ENCODE assay signal across 9 cellular contexts in the genomic region with DNA sequence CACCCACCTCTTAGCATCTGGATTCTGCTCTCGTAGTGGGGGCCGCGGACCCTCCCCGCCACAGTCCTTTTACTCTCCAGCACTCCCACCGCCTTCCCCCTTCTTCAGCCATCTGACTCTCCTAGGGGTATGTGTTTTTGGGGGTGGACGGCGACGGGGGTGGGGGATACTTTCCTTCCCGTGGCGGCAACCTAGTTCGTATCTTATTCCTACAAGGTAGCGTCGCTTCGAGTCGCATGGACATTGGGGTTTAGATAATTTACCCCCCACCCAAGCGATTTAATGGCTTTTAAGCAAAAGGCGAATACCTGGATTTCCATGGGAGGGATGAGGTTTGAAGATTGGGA. TPM values are rescaled to one million over a fixed set of nuclear protein-coding genes. Genes with fewer than 3 reads are reported as not detected.
DNase-seq lines count a peak whose midpoint lies in the region; ATAC-seq lines count a peak whose summit lies in the region.
"Had no signal": no experiment of that assay in that cellular context is flagged by ENCODE, and none has a peak within 500 bp of the region (broad histone marks: within the 10 kb centered on the region; RNA-seq: fewer than 3 reads in every experiment).

No MANE protein-coding gene starts in this region.

- peak overlapping the region in 10 of 11 experiments; percentile 62 to 84 (median 76) for H3K9ac ChIP-seq in BLaER1 treated with 17β-estradiol and CSF1 and Interleukin-3, amounts not matched to agents 10 nM and 100 nM
- H3K9ac ChIP-seq in HUES6 (ENCODE audit: low read length), result no peak overlapping the region

- peak overlapping the region in 5 of 10 experiments; percentile 63 to 74 (median 66); a peak in 13 of 20 replicates for H3K4me3 ChIP-seq in BLaER1 treated with 17β-estradiol and CSF1 and Interleukin-3, amounts not matched to agents 10 nM and 100 nM
- H3K4me3 ChIP-seq in HUES6 (ENCODE audit: low read depth, low read length) (peak overlapping the region; percentile 81), ectodermal cell (ENCODE audit: insufficient read depth, low read depth, low read length) (peak overlapping the region; percentile 44)

- no peaks in the 10 kb centered on the region for H3K36me3 ChIP-seq in BLaER1 treated with 17β-estradiol and CSF1 and Interleukin-3, amounts not matched to agents 10 nM and 100 nM
- no peaks in the 10 kb centered on the region for H3K36me3 ChIP-seq in HUES6 (ENCODE audit: control insufficient read depth, insufficient read depth, low read length)
- no peaks in the 10 kb centered on the region for H3K36me3 ChIP-seq in ectodermal cell (ENCODE audit: control insufficient read depth, insufficient read depth, low read length)

- CTCF ChIA-PET in activated CD8-positive, alpha-beta T cell treated with anti-CD3 and anti-CD28 coated beads, Interleukin-2, amount 10 ng/mL, durations not matched to agents 7 days and 5 days (lab: Charles Lee), result no interaction called here

- H3K27me3 Mint-ChIP-seq in naive thymus-derived CD8-positive, alpha-beta T cell, result no peaks in the 10 kb centered on the region
- H3K27me3 Mint-ChIP-seq in activated CD8-positive, alpha-beta T cell treated with anti-CD3 and anti-CD28 coated beads, Interleukin-2, amount 10 ng/mL, durations not matched to agents 7 days and 5 days (ENCODE audit: low read depth), result peaks cover 2% of the 10 kb centered on the region

- peaks cover 12 to 42% (median 27%) of the 10 kb centered on the region in 11 experiments for H3K27me3 ChIP-seq in BLaER1 treated with 17β-estradiol and CSF1 and Interleukin-3, amounts not matched to agents 10 nM and 100 nM
- H3K27me3 ChIP-seq in HUES6 (ENCODE audit: control insufficient read depth, insufficient read depth, low read length), result peaks cover 75% of the 10 kb centered on the region
- peaks cover 9% of the 10 kb centered on the region for H3K27me3 ChIP-seq in ectodermal cell (ENCODE audit: control insufficient read depth, insufficient read depth, low read length, poor library complexity, severe bottlenecking)

- 0% methylated on average over 4 to 11 of the region's 17 CpGs for WGBS in ectodermal cell, 2 experiments

- peak overlapping the region; percentile 75 to 90 (median 84) for H3K4me2 ChIP-seq in BLaER1 treated with 17β-estradiol and CSF1 and Interleukin-3, amounts not matched to agents 10 nM and 100 nM

- ATAC-seq in naive thymus-derived CD8-positive, alpha-beta T cell, result no peak
- ATAC-seq in stimulated activated effector memory CD8-positive, alpha-beta T cell treated with anti-CD3 and anti-CD28 coated beads, Interleukin-12 subunit alpha, Interleukin-12 subunit beta, amount 100 ng/mL, for 72 hours, result no peak
- no peak for ATAC-seq in GM21367 (IDR thresholded peaks at IDR 0.05; ENCODE audit: unreplicated experiment)
- ATAC-seq in GM18498 (IDR thresholded peaks at IDR 0.05; ENCODE audit: unreplicated experiment), result no peak
- no peak for ATAC-seq in activated CD8-positive, alpha-beta T cell treated with anti-CD3 and anti-CD28 coated beads, Interleukin-2, amount 10 ng/mL, durations not matched to agents 7 days and 5 days

- peaks cover 9 to 33% (median 27%) of the 10 kb centered on the region in 4 donors for H3K4me1 Mint-ChIP-seq in naive thymus-derived CD8-positive, alpha-beta T cell
- H3K4me1 Mint-ChIP-seq in stimulated activated effector memory CD8-positive, alpha-beta T cell treated with anti-CD3 and anti-CD28 coated beads, Interleukin-12 subunit alpha, Interleukin-12 subunit beta, amount 100 ng/mL, for 72 hours, result peaks cover 11% of the 10 kb centered on the region
- peaks cover 28% of the 10 kb centered on the region for H3K4me1 Mint-ChIP-seq in activated CD8-positive, alpha-beta T cell treated with anti-CD3 and anti-CD28 coated beads, Interleukin-2, amount 10 ng/mL, durations not matched to agents 7 days and 5 days (ENCODE audit: low read depth)

- peaks cover 0 to 1% (median 0%) of the 10 kb centered on the region in 9 donors for H3K9me3 Mint-ChIP-seq in naive thymus-derived CD8-positive, alpha-beta T cell
- H3K9me3 Mint-ChIP-seq in stimulated activated effector memory CD8-positive, alpha-beta T cell treated with anti-CD3 and anti-CD28 coated beads, Interleukin-12 subunit alpha, Interleukin-12 subunit beta, amount 100 ng/mL, for 72 hours, result no peaks in the 10 kb centered on the region
- no peaks in the 10 kb centered on the region for H3K9me3 Mint-ChIP-seq in activated CD8-positive, alpha-beta T cell treated with anti-CD3 and anti-CD28 coated beads, Interleukin-2, amount 10 ng/mL, durations not matched to agents 7 days and 5 days (ENCODE audit: insufficient read depth)

- peak overlapping the region in 6 of 10 donors; percentile 19 to 74 (median 52) for H3K27ac Mint-ChIP-seq in naive thymus-derived CD8-positive, alpha-beta T cell
- H3K27ac Mint-ChIP-seq in stimulated activated effector memory CD8-positive, alpha-beta T cell treated with anti-CD3 and anti-CD28 coated beads, Interleukin-12 subunit alpha, Interleukin-12 subunit beta, amount 100 ng/mL, for 72 hours, result no peak overlapping the region
- H3K27ac Mint-ChIP-seq in activated CD8-positive, alpha-beta T cell treated with anti-CD3 and anti-CD28 coated beads, Interleukin-2, amount 10 ng/mL, durations not matched to agents 7 days and 5 days, result no peak overlapping the region

- peak overlapping the region in 10 of 11 experiments; percentile 20 to 71 (median 58); a peak in 17 of 22 replicates for H3K27ac ChIP-seq in BLaER1 treated with 17β-estradiol and CSF1 and Interleukin-3, amounts not matched to agents 10 nM and 100 nM
- H3K27ac ChIP-seq in HUES6 (ENCODE audit: low read depth, low read length) (no peak overlapping the region), ectodermal cell (ENCODE audit: insufficient read depth, low read depth, low read length, poor library complexity, severe bottlenecking) (no peak overlapping the region)

- H3K9me3 ChIP-seq in BLaER1 treated with 17β-estradiol and CSF1 and Interleukin-3, amounts not matched to agents 10 nM and 100 nM (replicated peaks in 1 of 11), result peaks cover 0 to 28% (median 9%) of the 10 kb centered on the region in 11 experiments; a peak in 12 of 22 replicates
- H3K9me3 ChIP-seq in HUES6 (ENCODE audit: control insufficient read depth, insufficient read depth, low read depth, low read length), result no peaks in the 10 kb centered on the region
- H3K9me3 ChIP-seq in ectodermal cell (ENCODE audit: control insufficient read depth, low read length), result no peaks in the 10 kb centered on the region

- POLR2A ChIA-PET in naive thymus-derived CD8-positive, alpha-beta T cell (lab: Charles Lee), result interaction anchor here (1.4 kb wide), 1 partner anchor 19 kb away, joined by 3 read pairs; no protein-coding TSS in a partner anchor
- POLR2A ChIA-PET in activated CD8-positive, alpha-beta T cell treated with anti-CD3 and anti-CD28 coated beads, Interleukin-2, amount 10 ng/mL, durations not matched to agents 7 days and 5 days (lab: Charles Lee), result interaction anchor here (0.6 to 1.0 kb wide), 2 partner anchors 8 to 187 kb away, joined by 3 to 5 read pairs; no protein-coding TSS in a partner anchor

- peaks cover 11 to 48% (median 40%) of the 10 kb centered on the region in 10 experiments; a peak in 19 of 20 replicates for H3K4me1 ChIP-seq in BLaER1 treated with 17β-estradiol and CSF1 and Interleukin-3, amounts not matched to agents 10 nM and 100 nM
- peaks cover 5% of the 10 kb centered on the region; the same call in 1 of the 2 replicates for H3K4me1 ChIP-seq in HUES6 (ENCODE audit: control insufficient read depth, insufficient read depth, low read length)
- no peaks in the 10 kb centered on the region for H3K4me1 ChIP-seq in ectodermal cell (ENCODE audit: control insufficient read depth, insufficient read depth, low read length)

- no peaks in the 10 kb centered on the region for H3K36me3 Mint-ChIP-seq in naive thymus-derived CD8-positive, alpha-beta T cell
- H3K36me3 Mint-ChIP-seq in stimulated activated effector memory CD8-positive, alpha-beta T cell treated with anti-CD3 and anti-CD28 coated beads, Interleukin-12 subunit alpha, Interleukin-12 subunit beta, amount 100 ng/mL, for 72 hours, result peaks cover 10% of the 10 kb centered on the region
- no peaks in the 10 kb centered on the region for H3K36me3 Mint-ChIP-seq in activated CD8-positive, alpha-beta T cell treated with anti-CD3 and anti-CD28 coated beads, Interleukin-2, amount 10 ng/mL, durations not matched to agents 7 days and 5 days (ENCODE audit: low read depth)

- peaks cover 0 to 20% (median 18%) of the 10 kb centered on the region in 11 experiments; a peak in 14 of 22 replicates for H4K20me1 ChIP-seq in BLaER1 treated with 17β-estradiol and CSF1 and Interleukin-3, amounts not matched to agents 10 nM and 100 nM

- DNase-seq in naive thymus-derived CD8-positive, alpha-beta T cell, result no peak
- DNase-seq in stimulated activated effector memory CD8-positive, alpha-beta T cell treated with anti-CD3 and anti-CD28 coated beads, Interleukin-12 subunit alpha, Interleukin-12 subunit beta, amount 100 ng/mL, for 72 hours (ENCODE audit: low spot score in 2 of 2), result no peak
- no peak for DNase-seq in activated CD8-positive, alpha-beta T cell treated with anti-CD3 and anti-CD28 coated beads, Interleukin-2, amount 10 ng/mL, durations not matched to agents 7 days and 5 days
- DNase-seq: stimulated activated CD4-positive, alpha-beta T cell treated with anti-CD3 and anti-CD28 coated beads, Interleukin-1b, Interleukin-23, amount 100 ng/mL, for 48 hours had no signal

- peak overlapping the region in 2 of 10 donors; percentile 86 to 88 for H3K4me3 Mint-ChIP-seq in naive thymus-derived CD8-positive, alpha-beta T cell
- no peak overlapping the region for H3K4me3 Mint-ChIP-seq in stimulated activated effector memory CD8-positive, alpha-beta T cell treated with anti-CD3 and anti-CD28 coated beads, Interleukin-12 subunit alpha, Interleukin-12 subunit beta, amount 100 ng/mL, for 72 hours
- no peak overlapping the region for H3K4me3 Mint-ChIP-seq in activated CD8-positive, alpha-beta T cell treated with anti-CD3 and anti-CD28 coated beads, Interleukin-2, amount 10 ng/mL, durations not matched to agents 7 days and 5 days

RNA-seq across cellular contexts. Expression of a gene that starts 1.3 kb away (rescaled TPM):
- polyA plus RNA-seq in ectodermal cell (2013, experiment 1 of 4), result 36.5 TPM
- polyA plus RNA-seq in ectodermal cell (2013, experiment 2 of 4), result 40.4 TPM
- polyA plus RNA-seq in ectodermal cell (2013, experiment 3 of 4), result 25.7 TPM
- polyA plus RNA-seq in ectodermal cell (2013, experiment 4 of 4), result 33.6 TPM
- 1 to 10 TPM; 8.3 to 9.6 TPM for total RNA-seq in naive thymus-derived CD8-positive, alpha-beta T cell
- 1 to 10 TPM; 1.0 to 1.8 (median 1.1) TPM for polyA plus RNA-seq in naive thymus-derived CD8-positive, alpha-beta T cell
- total RNA-seq in activated CD8-positive, alpha-beta T cell treated with anti-CD3 and anti-CD28 coated beads, Interleukin-2, amount 10 ng/mL, durations not matched to agents 7 days and 5 days, result 10 to 100 TPM in 1 of 2 experiments, 1 to 10 TPM in 1; 9.7 to 10.9 TPM

Comparison
In these comparisons a context has a peak if more than half of its experiments do, and no peak if none do; other contexts are left out.
1. H3K27ac ChIP-seq: peak in BLaER1 treated with 17β-estradiol and CSF1 and Interleukin-3, amounts not matched to agents 10 nM and 100 nM (10 of 11); none in HUES6 (single experiment) and ectodermal cell (single experiment).
2. H3K27ac Mint-ChIP-seq: peak in naive thymus-derived CD8-positive, alpha-beta T cell (6 of 10); none in stimulated activated effector memory CD8-positive, alpha-beta T cell treated with anti-CD3 and anti-CD28 coated beads, Interleukin-12 subunit alpha, Interleukin-12 subunit beta, amount 100 ng/mL, for 72 hours (single experiment) and activated CD8-positive, alpha-beta T cell treated with anti-CD3 and anti-CD28 coated beads, Interleukin-2, amount 10 ng/mL, durations not matched to agents 7 days and 5 days (single experiment).